ENCODE assay signal across 18 cellular contexts in the genomic region with DNA sequence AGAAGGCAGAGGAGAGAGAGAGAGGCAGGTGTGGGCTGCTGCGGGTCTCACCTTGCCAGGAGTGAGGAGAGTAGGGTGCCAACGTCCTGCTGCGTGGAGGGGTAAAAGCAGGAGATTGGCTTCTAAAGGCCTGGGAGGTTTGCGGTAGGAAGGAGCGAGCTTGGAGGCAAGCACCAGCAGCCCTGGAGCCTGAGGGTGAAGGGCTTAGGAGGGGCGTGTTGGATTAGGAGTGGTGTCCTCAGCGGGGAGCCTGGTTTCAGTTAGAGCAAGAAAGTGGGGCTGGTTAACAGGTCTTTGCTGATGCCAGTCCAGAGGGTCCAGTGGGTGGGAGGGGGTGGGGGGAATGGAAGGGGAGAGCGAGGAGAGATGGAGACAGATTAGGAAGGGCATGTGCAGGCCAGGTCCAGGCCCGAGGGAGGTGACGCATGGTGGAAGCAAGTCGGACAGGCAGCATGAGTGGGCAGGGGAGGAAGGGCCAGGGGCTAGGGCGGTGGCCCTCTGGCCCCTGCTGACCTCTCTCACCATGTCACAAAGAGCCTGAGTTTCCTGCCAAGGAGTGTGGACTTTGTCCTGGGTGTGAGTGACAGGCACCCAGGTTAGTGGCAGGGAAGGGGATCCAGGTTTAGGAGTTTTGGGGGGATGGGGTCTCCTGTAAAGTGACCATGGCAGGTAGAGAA. TPM values are rescaled to one million over a fixed set of nuclear protein-coding genes. Genes with fewer than 3 reads are reported as not detected.
DNase-seq lines count a peak whose midpoint lies in the region; ATAC-seq and TF ChIP-seq lines count a peak whose summit lies in the region.
"Had no signal": no experiment of that assay in that cellular context is flagged by ENCODE, and none has a peak within 500 bp of the region (broad histone marks: within the 10 kb centered on the region; RNA-seq: fewer than 3 reads in every experiment).

No MANE protein-coding gene starts in this region.

- peaks cover 47% of the 10 kb centered on the region for H3K4me1 Mint-ChIP-seq in central memory CD8-positive, alpha-beta T cell
- peaks cover 4% of the 10 kb centered on the region for H3K4me1 Mint-ChIP-seq in progenitor cell of endocrine pancreas (ENCODE audit: low read depth)

- no peaks in the 10 kb centered on the region for H3K9me3 ChIP-seq in right lobe of liver
- H3K9me3 ChIP-seq: A549, SJCRH30 had no signal

- H3K36me3 ChIP-seq in right lobe of liver = no peaks in the 10 kb centered on the region
- H3K36me3 ChIP-seq: SJCRH30 had no signal

- peaks cover 16% of the 10 kb centered on the region for H3K36me3 Mint-ChIP-seq in central memory CD8-positive, alpha-beta T cell (ENCODE audit: insufficient read depth)
- H3K36me3 Mint-ChIP-seq in progenitor cell of endocrine pancreas (ENCODE audit: insufficient read depth) = peaks cover 19% of the 10 kb centered on the region

- H3K4me3 Mint-ChIP-seq in central memory CD8-positive, alpha-beta T cell = no peak overlapping the region
- no peak overlapping the region for H3K4me3 Mint-ChIP-seq in progenitor cell of endocrine pancreas (ENCODE audit: low read depth)
- H3K4me3 Mint-ChIP-seq: GM23338 had no signal

- TF ChIP-seq POLR2A in right lobe of liver (IDR thresholded peaks at IDR 0.05) = no peak

- ATAC-seq in Right ventricle myocardium superior (ENCODE audit: poor library complexity) (no peak), Right ventricle myocardium inferior (no peak), right lobe of liver (peak; percentile 59 to 81 (median 70)), HG03280 (IDR thresholded peaks at IDR 0.05; ENCODE audit: unreplicated experiment) (no peak)
- ATAC-seq in central memory CD8-positive, alpha-beta T cell (replicated peaks; ENCODE audit: extremely low read depth, poor library complexity, severe bottlenecking) = no peak
- ATAC-seq: A549, GM12878, GM23338 had no signal

- H3K4me1 ChIP-seq in right lobe of liver = no peaks in the 10 kb centered on the region
- H3K4me1 ChIP-seq: A549, SJCRH30 had no signal

- no peak overlapping the region for H3K27ac ChIP-seq in right lobe of liver
- H3K27ac ChIP-seq: A549, C4-2B, SJCRH30 had no signal

- intact Hi-C loops in Right ventricle myocardium superior (cut with DNase I) (no loop called here), Right ventricle myocardium inferior (cut with DNase I) (no loop called here), right lobe of liver (cut with DNase I) (no loop called here)

- H3K27me3 ChIP-seq in right lobe of liver = no peaks in the 10 kb centered on the region
- H3K27me3 ChIP-seq: SJCRH30 had no signal

- no peaks in the 10 kb centered on the region for H3K9me3 Mint-ChIP-seq in central memory CD8-positive, alpha-beta T cell
- no peaks in the 10 kb centered on the region for H3K9me3 Mint-ChIP-seq in progenitor cell of endocrine pancreas (ENCODE audit: low read depth)
- H3K9me3 Mint-ChIP-seq: GM23338 had no signal

- peak overlapping the region; percentile 83 for H3K27ac Mint-ChIP-seq in central memory CD8-positive, alpha-beta T cell (ENCODE audit: low read depth)
- no peak overlapping the region for H3K27ac Mint-ChIP-seq in progenitor cell of endocrine pancreas
- H3K27ac Mint-ChIP-seq: GM23338 had no signal

- whole genome bisulfite sequencing in right lobe of liver (ENCODE audit: insufficient coverage, low coverage, low lambda C conversion rate, missing lambda C conversion rate) = 77% methylated on average over 11 of the region's 12 CpGs

- no peak overlapping the region for H3K4me3 ChIP-seq in right lobe of liver
- H3K4me3 ChIP-seq: A549, GM12878, GM23338, SJCRH30 had no signal

- DNase-seq in Right ventricle myocardium superior (peak; percentile 21), Right ventricle myocardium inferior (ENCODE audit: missing footprints) (no peak), right lobe of liver (no peak), progenitor cell of endocrine pancreas (ENCODE audit: low spot score, unreplicated experiment) (no peak), SHP77 (lab: John Stamatoyannopoulos, UW) (no peak)
- DNase-seq in central memory CD8-positive, alpha-beta T cell (ENCODE audit: low spot score in 2 of 2) = no peak
- no peak for DNase-seq in activated T-cell treated with anti-CD3 and anti-CD28 coated beads, Interleukin-2, amount 50 U/mL, for 1 hour
- DNase-seq: DND-41; NCI-H1417; NCI-H187 treated with DMSO at 0.1 percent for 48 hours; NCI-H526 treated with DMSO at 0.1 percent for 48 hours; NK-92 treated with Interleukin-12 subunit alpha and Interleukin-12 subunit beta, amount 100 ng/mL, for 24 hours; SJCRH30 had no signal

- no peaks in the 10 kb centered on the region for H3K27me3 Mint-ChIP-seq in central memory CD8-positive, alpha-beta T cell
- no peaks in the 10 kb centered on the region for H3K27me3 Mint-ChIP-seq in progenitor cell of endocrine pancreas

- TF ChIP-seq CTCF in right lobe of liver (IDR thresholded peaks at IDR 0.05) = no peak
- no peak for TF ChIP-seq CTCF in progenitor cell of endocrine pancreas (IDR thresholded peaks at IDR 0.05; ENCODE audit: unreplicated experiment)

RNA-seq across cellular contexts. Expression of a gene that starts 36.6 kb away (rescaled TPM):
- total RNA-seq in Right ventricle myocardium superior (not detected), Right ventricle myocardium inferior (not detected), right lobe of liver (not detected), progenitor cell of endocrine pancreas (0.55 and 0.62 TPM in 2 replicates)
- total RNA-seq: GM12878 had no signal

RNA-seq across cellular contexts. Expression of a gene that starts 38.8 kb away (rescaled TPM):
- total RNA-seq in Right ventricle myocardium superior (97.8 TPM), Right ventricle myocardium inferior (97.7 TPM), right lobe of liver (10 to 100 TPM; 25.0 to 68.4 (median 38.6) TPM), progenitor cell of endocrine pancreas (215 and 221 TPM in 2 replicates)

Comparison
In these comparisons a context has a peak if more than half of its experiments do, and no peak if none do; other contexts are left out.
1. ATAC-seq: peak in right lobe of liver (4 of 4); none in Right ventricle myocardium superior (single experiment), Right ventricle myocardium inferior (single experiment), central memory CD8-positive, alpha-beta T cell (single experiment) and HG03280 (single experiment).